In genomic region chr1:22678522-22678896, GRCh38 we compare ENCODE assay signal across 17 cellular contexts. TPM values are rescaled to one million over a fixed set of nuclear protein-coding genes. Genes with fewer than 3 reads are reported as not detected.
DNase-seq lines count a peak whose midpoint lies in the region; ATAC-seq, FAIRE-seq and TF ChIP-seq lines count a peak whose summit lies in the region.
"Had no signal": no experiment of that assay in that cellular context is flagged by ENCODE, and none has a peak within 500 bp of the region (broad histone marks: within the 10 kb centered on the region; RNA-seq: fewer than 3 reads in every experiment).

No MANE protein-coding gene starts in this region.

- TF ChIP-seq POLR2A in IMR-90 (IDR thresholded peaks at IDR 0.05; ENCODE audit: low read depth, low read length): no peak
- no peak for TF ChIP-seq POLR2A in endothelial cell of umbilical vein (IDR thresholded peaks at IDR 0.05; ENCODE audit: low read depth, low read length)
- no peak for TF ChIP-seq POLR2A in breast epithelium (IDR thresholded peaks at IDR 0.05)

- in situ Hi-C loops in IMR-90 (cut with MboI; ENCODE audit: low sequenced_read_pairs): no loop called here

- H4K91ac ChIP-seq in IMR-90 (ENCODE audit: insufficient read depth, low read depth, low read length): no peak overlapping the region

- H3K27ac ChIP-seq in A673 (ENCODE audit: low read depth, low read length, poor library complexity, severe bottlenecking) (peak overlapping the region; percentile 13), IMR-90 (ENCODE audit: insufficient read depth, low read length) (no peak overlapping the region), endothelial cell of umbilical vein (ENCODE audit: insufficient read depth, low read depth, low read length) (no peak overlapping the region), breast epithelium (no peak overlapping the region)
- H3K27ac ChIP-seq: BLaER1 treated with 17β-estradiol and CSF1 and Interleukin-3, amounts not matched to agents 10 nM and 100 nM; HL-60 had no signal

- H3K9ac ChIP-seq in IMR-90 (ENCODE audit: low read depth, low read length): no peak overlapping the region
- no peak overlapping the region for H3K9ac ChIP-seq in endothelial cell of umbilical vein (replicated peaks; ENCODE audit: extremely low read depth, insufficient read depth, low read length)
- H3K9ac ChIP-seq: BLaER1 treated with 17β-estradiol and CSF1 and Interleukin-3, amounts not matched to agents 10 nM and 100 nM had no signal

- no peak for TF ChIP-seq RAD21 in IMR-90 (IDR thresholded peaks at IDR 0.05; ENCODE audit: low read length)

- TF ChIP-seq CTCF in A673 (conservative IDR thresholded peaks at IDR 0.05; ENCODE audit: low read depth, low read length): no peak
- no peak for TF ChIP-seq CTCF in IMR-90 (conservative IDR thresholded peaks at IDR 0.05; ENCODE audit: low read depth, low read length)
- TF ChIP-seq CTCF in endothelial cell of umbilical vein (IDR thresholded peaks at IDR 0.05; ENCODE audit: extremely low read depth in 1 of 2, insufficient read depth in 1 of 2, low read depth in 1 of 2, low read length in 2 of 2): no peak
- no peak for TF ChIP-seq CTCF in breast epithelium (IDR thresholded peaks at IDR 0.05)

- no peaks in the 10 kb centered on the region for H3K79me1 ChIP-seq in IMR-90 (ENCODE audit: low read depth in 1 of 2, low read length in 2 of 2)

- H4K5ac ChIP-seq in IMR-90 (ENCODE audit: low read depth, low read length): no peak overlapping the region

- no peak overlapping the region for H2BK15ac ChIP-seq in IMR-90 (ENCODE audit: low read depth, low read length)

- no peak overlapping the region for H2BK120ac ChIP-seq in IMR-90 (ENCODE audit: low read depth, low read length)

- peak overlapping the region; percentile 80 for H2BK5ac ChIP-seq in IMR-90 (ENCODE audit: low read depth, low read length, poor library complexity, severe bottlenecking)

- intact Hi-C loops in A673 (cut with micrococcal nuclease; ENCODE audit: unreplicated experiment): loop anchor here (10.0 kb wide), 1 partner anchor 206 kb away; no protein-coding TSS in a partner anchor
- intact Hi-C loops in IMR-90 (cut with micrococcal nuclease): no loop called here
- intact Hi-C loops in endothelial cell of umbilical vein (cut with micrococcal nuclease): no loop called here
- intact Hi-C loops in breast epithelium (cut with DNase I; ENCODE audit: low total_unique reads): no loop called here

- H3K56ac ChIP-seq in IMR-90 (ENCODE audit: extremely low read depth, insufficient read depth, low read length): no peak overlapping the region

- H3K14ac ChIP-seq in IMR-90 (replicated peaks; ENCODE audit: low read depth, low read length): no peak overlapping the region

- no peak overlapping the region for H3K18ac ChIP-seq in IMR-90 (ENCODE audit: low read depth, low read length)

- no peaks in the 10 kb centered on the region for H3K9me3 ChIP-seq in A673 (ENCODE audit: low read depth, low read length, poor library complexity, severe bottlenecking)
- H3K9me3 ChIP-seq in IMR-90 (ENCODE audit: control insufficient read depth, insufficient read depth, low read length): no peaks in the 10 kb centered on the region
- H3K9me3 ChIP-seq in endothelial cell of umbilical vein (replicated peaks; ENCODE audit: control insufficient read depth, insufficient read depth, low read length): no peaks in the 10 kb centered on the region
- no peaks in the 10 kb centered on the region for H3K9me3 ChIP-seq in breast epithelium
- H3K9me3 ChIP-seq: BLaER1 treated with 17β-estradiol and CSF1 and Interleukin-3, amounts not matched to agents 10 nM and 100 nM had no signal

- H3K27me3 ChIP-seq in A673 (replicated peaks; ENCODE audit: insufficient read depth, low read depth, low read length, poor library complexity) (no peaks in the 10 kb centered on the region), IMR-90 (ENCODE audit: control insufficient read depth, insufficient read depth, low read length) (peaks cover 17% of the 10 kb centered on the region), endothelial cell of umbilical vein (ENCODE audit: control insufficient read depth in 2 of 2, insufficient read depth in 2 of 2, low read length in 2 of 2) (no peaks in the 10 kb centered on the region), breast epithelium (peaks cover 0 to 4% of the 10 kb centered on the region in 2 donors)
- H3K27me3 ChIP-seq: BLaER1 treated with 17β-estradiol and CSF1 and Interleukin-3, amounts not matched to agents 10 nM and 100 nM had no signal

- no peak for DNase-seq in A673 (ENCODE audit: low spot score)
- no peak for DNase-seq in IMR-90
- no peak for DNase-seq in endothelial cell of umbilical vein (ENCODE audit: low read depth, low spot score)
- DNase-seq in breast epithelium (ENCODE audit: low spot score in 2 of 2): no peak
- no peak for DNase-seq in DMS79 (lab: John Stamatoyannopoulos, UW)
- DNase-seq in activated T-cell treated with anti-CD3 and anti-CD28 coated beads, Interleukin-2, amount 50 U/mL, for 48 hours: no peak
- DNase-seq: 8988T; ACHN; CD4-positive, CD25-positive, alpha-beta regulatory T cell; DMS 273 treated with DMSO at 0.1 percent for 48 hours; HCEC 1CT; KG1 had no signal

- no peaks in the 10 kb centered on the region for H3K79me2 ChIP-seq in endothelial cell of umbilical vein (ENCODE audit: control insufficient read depth, insufficient read depth, low read length)

- no peak overlapping the region for H3K4ac ChIP-seq in IMR-90 (ENCODE audit: low read depth, low read length)

- no peak overlapping the region for H3K23ac ChIP-seq in IMR-90 (ENCODE audit: low read depth, low read length)

- H2BK20ac ChIP-seq in IMR-90 (ENCODE audit: low read depth, low read length): no peak overlapping the region

- peak; percentile 37 for FAIRE-seq in endothelial cell of umbilical vein (lab: Jason Lieb, UNC)
- FAIRE-seq: GM12878 had no signal

- H3K4me1 ChIP-seq in A673 (ENCODE audit: insufficient read depth, low read length, poor library complexity, severe bottlenecking): peaks cover 27% of the 10 kb centered on the region
- H3K4me1 ChIP-seq in IMR-90 (ENCODE audit: control insufficient read depth, insufficient read depth, low read length): no peaks in the 10 kb centered on the region
- peaks cover 10% of the 10 kb centered on the region for H3K4me1 ChIP-seq in endothelial cell of umbilical vein (ENCODE audit: control insufficient read depth, extremely low read depth, insufficient read depth, low read length)
- H3K4me1 ChIP-seq in breast epithelium: no peaks in the 10 kb centered on the region

- CTCF ChIA-PET in A673 (lab: Charles Lee): interaction anchor here (0.6 kb wide), 1 partner anchor 220 kb away, joined by 3 read pairs; no protein-coding TSS in a partner anchor
- CTCF ChIA-PET in IMR-90 (lab: Yijun Ruan, JAX): no interaction called here
- CTCF ChIA-PET in endothelial cell of umbilical vein (lab: Charles Lee): interaction anchor here (1.0 to 4.6 kb wide), 9 partner anchors 11 to 253 kb away, joined by 3 to 149 read pairs (median 7); no protein-coding TSS in a partner anchor

- H3K9me1 ChIP-seq in IMR-90 (ENCODE audit: insufficient read depth, low read length) (no peaks in the 10 kb centered on the region; the same call in 1 of the 2 replicates), endothelial cell of umbilical vein (replicated peaks; ENCODE audit: control insufficient read depth, extremely low read depth, insufficient read depth, low read length) (no peaks in the 10 kb centered on the region)

- no peak overlapping the region for H3K4me3 ChIP-seq in A673 (ENCODE audit: low read depth, low read length, poor library complexity, severe bottlenecking)
- no peak overlapping the region for H3K4me3 ChIP-seq in IMR-90 (ENCODE audit: insufficient read depth, low read depth, low read length)
- H3K4me3 ChIP-seq in endothelial cell of umbilical vein (replicated peaks in 1 of 3; ENCODE audit: insufficient read depth in 1 of 3, low read depth in 1 of 3, low read length in 3 of 3): no peak overlapping the region
- H3K4me3 ChIP-seq in breast epithelium: no peak overlapping the region
- H3K4me3 ChIP-seq: BLaER1 treated with 17β-estradiol and CSF1 and Interleukin-3, amounts not matched to agents 10 nM and 100 nM; GM12878 had no signal

- no peak overlapping the region for H3K4me2 ChIP-seq in IMR-90 (ENCODE audit: low read depth, low read length)
- no peak overlapping the region for H3K4me2 ChIP-seq in endothelial cell of umbilical vein (ENCODE audit: insufficient read depth, low read length)
- H3K4me2 ChIP-seq: BLaER1 treated with 17β-estradiol and CSF1 and Interleukin-3, amounts not matched to agents 10 nM and 100 nM had no signal

- H2AFZ ChIP-seq in IMR-90 (replicated peaks; ENCODE audit: low read length, poor library complexity) (no peak overlapping the region), endothelial cell of umbilical vein (ENCODE audit: low read depth, low read length) (no peak overlapping the region)

- dilution Hi-C loops in IMR-90 (cut with HindIII; ENCODE audit: low sequenced_read_pairs, unreplicated experiment) (no loop called here), endothelial cell of umbilical vein (cut with MboI; ENCODE audit: extremely low pct_ligation_motif_present, low sequenced_read_pairs) (no loop called here)

- no peak for ATAC-seq in IMR-90 (ENCODE audit: low read depth)
- ATAC-seq: GM12878 had no signal

- no peak overlapping the region for H4K8ac ChIP-seq in IMR-90 (ENCODE audit: low read depth in 2 of 2, low read length in 2 of 2)

- H3K36me3 ChIP-seq in A673 (ENCODE audit: insufficient read depth, low read length, poor library complexity, severe bottlenecking): no peaks in the 10 kb centered on the region
- H3K36me3 ChIP-seq in IMR-90 (ENCODE audit: control insufficient read depth, insufficient read depth, low read length): no peaks in the 10 kb centered on the region
- no peaks in the 10 kb centered on the region for H3K36me3 ChIP-seq in endothelial cell of umbilical vein (ENCODE audit: control insufficient read depth in 2 of 2, extremely low read depth in 1 of 2, insufficient read depth in 2 of 2, low read length in 2 of 2)
- H3K36me3 ChIP-seq in breast epithelium: no peaks in the 10 kb centered on the region
- H3K36me3 ChIP-seq: BLaER1 treated with 17β-estradiol and CSF1 and Interleukin-3, amounts not matched to agents 10 nM and 100 nM had no signal

- POLR2A ChIA-PET in A673 (lab: Charles Lee; ENCODE audit: low non-redundant PET) (interaction anchor here (0.6 kb wide), 1 partner anchor 666 kb away, joined by 4 read pairs; the partner anchor contains the start of gene HNRNPR), IMR-90 (lab: Charles Lee; ENCODE audit: unreplicated experiment) (no interaction called here), endothelial cell of umbilical vein (lab: Charles Lee) (no interaction called here)

- H2AK9ac ChIP-seq in IMR-90 (replicated peaks; ENCODE audit: low read depth, low read length, poor library complexity): no peak overlapping the region

- BruUV-seq in A673 (replicated peaks; lab: Mats Ljungman, UMichigan) (no TSS peak), IMR-90 (replicated peaks; lab: Mats Ljungman, UMichigan) (no TSS peak), endothelial cell of umbilical vein (replicated peaks; lab: Mats Ljungman, UMichigan) (no TSS peak)

- 100% methylated on average over 3 of the region's 3 CpGs; no CpG with 5 or more reads in 1 of the 2 experiments for WGBS in IMR-90 (ENCODE audit: extremely low coverage in 2 of 2, insufficient read length in 1 of 2), 2 experiments

- H4K20me1 ChIP-seq in IMR-90 (ENCODE audit: insufficient read depth, low read length) (no peaks in the 10 kb centered on the region), endothelial cell of umbilical vein (replicated peaks; ENCODE audit: control insufficient read depth, extremely low read depth, insufficient read depth, low read length) (no peaks in the 10 kb centered on the region)

- H2AK5ac ChIP-seq in IMR-90 (ENCODE audit: low read depth, low read length): no peak overlapping the region

RNA-seq across cellular contexts. Expression of gene C1QB, which starts 25.5 kb away (rescaled TPM):
- total RNA-seq in A673 (2021) (not detected in 2 replicates), IMR-90 (2012; rRNA removed) (not detected in 2 replicates), endothelial cell of umbilical vein (not detected in 2 replicates), breast epithelium (100 to 1,000 TPM; 172 to 706 (median 330) TPM)
- polyA plus RNA-seq in IMR-90 (2012; rRNA removed) (not detected in 2 replicates), endothelial cell of umbilical vein (not detected in 2 replicates)
- not detected in 2 replicates for polyA plus RNA-seq in IMR-90 (2012; cell fraction: cytosol; rRNA removed)
- not detected in 2 replicates for polyA plus RNA-seq in IMR-90 (2012; cell fraction: nucleus; rRNA removed; ENCODE audit: low replicate concordance)
- not detected in 2 replicates for polyA plus RNA-seq in endothelial cell of umbilical vein (2011; cell fraction: cytosol; rRNA removed)
- not detected in 2 replicates for polyA plus RNA-seq in endothelial cell of umbilical vein (2011; cell fraction: nucleus; rRNA removed)
- not detected in 2 replicates for polyA plus RNA-seq in endothelial cell of umbilical vein (2012)
- polyA minus RNA-seq in endothelial cell of umbilical vein: not detected in 2 replicates
- not detected for polyA minus RNA-seq in endothelial cell of umbilical vein (2011; cell fraction: cytosol; rRNA and poly(A)+ RNA removed)
- polyA minus RNA-seq in endothelial cell of umbilical vein (2011; cell fraction: nucleus; rRNA and poly(A)+ RNA removed): not detected in 2 replicates
- total RNA-seq: CD4-positive, CD25-positive, alpha-beta regulatory T cell; G401; H4 had no signal
- polyA plus RNA-seq: CD4-positive, CD25-positive, alpha-beta regulatory T cell; GM12878 had no signal

RNA-seq across cellular contexts. Expression of gene EPHB2, which starts 32.1 kb away (rescaled TPM):
- 10.4 and 12.3 TPM in 2 replicates for total RNA-seq in A673 (2021)
- total RNA-seq in IMR-90 (2012; rRNA removed): 54.7 and 58.8 TPM in 2 replicates
- 52.3 and 53.6 TPM in 2 replicates for polyA plus RNA-seq in IMR-90 (2012; rRNA removed)
- polyA plus RNA-seq in IMR-90 (2012; cell fraction: cytosol; rRNA removed): 25.1 and 54.3 TPM in 2 replicates
- 18.5 and 36.7 TPM in 2 replicates for polyA plus RNA-seq in IMR-90 (2012; cell fraction: nucleus; rRNA removed; ENCODE audit: low replicate concordance)
- total RNA-seq in endothelial cell of umbilical vein: 69.1 and 69.5 TPM in 2 replicates
- 46.0 and 50.8 TPM in 2 replicates for polyA plus RNA-seq in endothelial cell of umbilical vein
- 38.3 and 38.5 TPM in 2 replicates for polyA plus RNA-seq in endothelial cell of umbilical vein (2011; cell fraction: cytosol; rRNA removed)
- 26.6 and 28.8 TPM in 2 replicates for polyA plus RNA-seq in endothelial cell of umbilical vein (2011; cell fraction: nucleus; rRNA removed)
- polyA plus RNA-seq in endothelial cell of umbilical vein (2012): 72.1 and 77.1 TPM in 2 replicates
- polyA minus RNA-seq in endothelial cell of umbilical vein: 78.6 and 80.2 TPM in 2 replicates
- polyA minus RNA-seq in endothelial cell of umbilical vein (2011; cell fraction: cytosol; rRNA and poly(A)+ RNA removed): 3.1 TPM
- 33.2 and 36.8 TPM in 2 replicates for polyA minus RNA-seq in endothelial cell of umbilical vein (2011; cell fraction: nucleus; rRNA and poly(A)+ RNA removed)
- 1 to 10 TPM; 1.3 to 4.6 (median 1.5) TPM for total RNA-seq in breast epithelium
- total RNA-seq: CD4-positive, CD25-positive, alpha-beta regulatory T cell had no signal
- polyA plus RNA-seq: CD4-positive, CD25-positive, alpha-beta regulatory T cell had no signal

RNA-seq across cellular contexts. Expression of gene C1QC, which starts 35.1 kb away (rescaled TPM):
- total RNA-seq in A673 (2021): not detected in 2 replicates
- total RNA-seq in IMR-90 (2012; rRNA removed): not detected in 2 replicates
- polyA plus RNA-seq in IMR-90 (2012; rRNA removed): not detected in 2 replicates
- not detected in 2 replicates for polyA plus RNA-seq in IMR-90 (2012; cell fraction: cytosol; rRNA removed)
- not detected in 2 replicates for polyA plus RNA-seq in IMR-90 (2012; cell fraction: nucleus; rRNA removed; ENCODE audit: low replicate concordance)
- not detected in 2 replicates for total RNA-seq in endothelial cell of umbilical vein
- not detected in 2 replicates for polyA plus RNA-seq in endothelial cell of umbilical vein
- polyA plus RNA-seq in endothelial cell of umbilical vein (2011; cell fraction: cytosol; rRNA removed): not detected in 2 replicates
- polyA plus RNA-seq in endothelial cell of umbilical vein (2011; cell fraction: nucleus; rRNA removed): not detected in 2 replicates
- not detected in 2 replicates for polyA plus RNA-seq in endothelial cell of umbilical vein (2012)
- not detected in 2 replicates for polyA minus RNA-seq in endothelial cell of umbilical vein
- not detected for polyA minus RNA-seq in endothelial cell of umbilical vein (2011; cell fraction: cytosol; rRNA and poly(A)+ RNA removed)
- not detected in 2 replicates for polyA minus RNA-seq in endothelial cell of umbilical vein (2011; cell fraction: nucleus; rRNA and poly(A)+ RNA removed)
- total RNA-seq in breast epithelium: 100 to 1,000 TPM in 2 of 3 donors, 10 to 100 TPM in 1; 76.4 to 385 (median 113) TPM
- total RNA-seq: CD4-positive, CD25-positive, alpha-beta regulatory T cell; G401; H4 had no signal
- polyA plus RNA-seq: CD4-positive, CD25-positive, alpha-beta regulatory T cell; GM12878 had no signal

RNA-seq across cellular contexts. Expression of gene C1QA, which starts 42.1 kb away (rescaled TPM):
- total RNA-seq in A673 (2021): not detected in 2 replicates
- not detected in 2 replicates for total RNA-seq in IMR-90 (2012; rRNA removed)
- not detected in 2 replicates for polyA plus RNA-seq in IMR-90 (2012; rRNA removed)
- not detected in 2 replicates for polyA plus RNA-seq in IMR-90 (2012; cell fraction: cytosol; rRNA removed)
- not detected in 2 replicates for polyA plus RNA-seq in IMR-90 (2012; cell fraction: nucleus; rRNA removed; ENCODE audit: low replicate concordance)
- total RNA-seq in endothelial cell of umbilical vein: not detected in 2 replicates
- polyA plus RNA-seq in endothelial cell of umbilical vein: not detected in 2 replicates
- not detected in 2 replicates for polyA plus RNA-seq in endothelial cell of umbilical vein (2011; cell fraction: cytosol; rRNA removed)
- not detected in 2 replicates for polyA plus RNA-seq in endothelial cell of umbilical vein (2011; cell fraction: nucleus; rRNA removed)
- polyA plus RNA-seq in endothelial cell of umbilical vein (2012): not detected in 2 replicates
- polyA minus RNA-seq in endothelial cell of umbilical vein: not detected in 2 replicates
- not detected for polyA minus RNA-seq in endothelial cell of umbilical vein (2011; cell fraction: cytosol; rRNA and poly(A)+ RNA removed)
- polyA minus RNA-seq in endothelial cell of umbilical vein (2011; cell fraction: nucleus; rRNA and poly(A)+ RNA removed): not detected in 2 replicates
- total RNA-seq in breast epithelium: 100 to 1,000 TPM in 2 of 3 donors, 10 to 100 TPM in 1; 55.7 to 355 (median 104) TPM
- total RNA-seq: CD4-positive, CD25-positive, alpha-beta regulatory T cell; G401; H4 had no signal
- polyA plus RNA-seq: CD4-positive, CD25-positive, alpha-beta regulatory T cell; GM12878 had no signal

Comparison
In these comparisons a context has a peak if more than half of its experiments do, and no peak if none do; other contexts are left out.
1. RNA of gene C1QB, which starts 25.5 kb away (total RNA-seq): 172 to 706 TPM in breast epithelium; not detected in A673, not detected in IMR-90 and not detected in endothelial cell of umbilical vein; every median in the first group is over 100 times any median in the second.
2. RNA of gene C1QC, which starts 35.1 kb away (total RNA-seq): 76.4 to 385 TPM in breast epithelium; not detected in A673, not detected in IMR-90 and not detected in endothelial cell of umbilical vein; every median in the first group is over 10 times any median in the second.